2 cellular contexts compared by ENCODE assay signal in the genomic region with DNA sequence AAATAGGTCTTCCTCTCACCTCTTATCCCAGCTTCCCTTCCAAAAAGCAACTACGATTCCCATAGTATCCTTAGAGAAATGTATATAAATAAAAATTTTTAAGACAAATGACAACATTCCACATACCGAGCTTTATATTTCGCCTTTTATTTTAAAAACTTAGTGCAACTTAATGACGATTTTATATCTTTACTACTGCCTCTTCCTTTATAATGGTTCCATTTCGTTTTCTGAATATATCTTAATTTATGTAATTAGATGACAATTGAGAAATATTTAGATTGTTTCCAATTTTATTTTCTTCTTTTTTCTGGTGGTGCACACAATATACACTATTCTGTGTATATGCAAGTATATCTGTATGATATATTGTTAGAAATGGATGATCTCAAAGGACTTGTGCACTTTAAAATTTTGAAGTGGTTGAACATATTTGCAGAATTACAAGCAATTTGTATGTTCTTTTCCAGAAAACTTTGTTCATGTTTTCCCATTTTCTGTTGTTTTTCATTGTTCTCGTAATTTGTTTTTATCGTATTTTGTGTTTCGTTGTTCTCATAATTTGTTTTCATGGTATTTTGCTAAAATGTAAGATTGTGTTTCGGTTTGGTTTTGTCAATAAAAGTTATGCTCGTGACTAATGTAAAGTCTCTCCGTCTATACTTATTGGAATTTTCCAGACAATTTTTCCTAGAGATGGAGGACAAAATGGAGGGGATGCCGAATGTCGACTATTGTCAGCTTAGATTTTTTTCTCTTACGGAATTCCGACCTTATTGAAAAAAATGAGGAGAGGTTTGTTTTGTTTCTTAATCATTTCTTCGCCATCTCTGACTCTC.
A peak's percentile ranks its signal among the peaks of the same experiment; 100 is the strongest.
TF ChIP-seq lines count a peak whose summit lies in the region.

No MANE protein-coding gene starts in this region.

TF ChIP-seq in GM23338, 12 proteins besides CTCF, POLR2A, EP300 and RAD21:
- no peak for TF ChIP-seq POLR2AphosphoS5 (IDR thresholded peaks at IDR 0.05; ENCODE audit: low read depth)
- peak; percentile 78 for TF ChIP-seq EZH2 (IDR thresholded peaks at IDR 0.05; ENCODE audit: low read depth, unreplicated experiment)

TF ChIP-seq in K562, 482 proteins besides CTCF, POLR2A, EP300 and RAD21:
- TF ChIP-seq CBX2 (IDR thresholded peaks at IDR 0.05; ENCODE audit: insufficient read depth, low read length, poor library complexity, severe bottlenecking) (peak; percentile 100), ZFP36 (IDR thresholded peaks at IDR 0.05; ENCODE audit: low read depth, low read length, partially characterized antibody) (peak; percentile 78), NFIC (IDR thresholded peaks at IDR 0.05) (peak; percentile 36; the same call in 1 of the 2 replicates), BMI1 (IDR thresholded peaks at IDR 0.05; ENCODE audit: low read length) (peak; percentile 90), FOXK1 (CRISPR knock-in tag; IDR thresholded peaks at IDR 0.05; ENCODE audit: borderline replicate concordance) (no peak), SMAD1 (IDR thresholded peaks at IDR 0.05; ENCODE audit: low read depth, low read length, partially characterized antibody) (no peak), GATA2 (CRISPR knock-in tag; IDR thresholded peaks at IDR 0.05) (no peak), RFX1 (IDR thresholded peaks at IDR 0.05) (no peak), JUNB (CRISPR knock-in tag; conservative IDR thresholded peaks at IDR 0.05) (no peak), HDGF (IDR thresholded peaks at IDR 0.05) (no peak), TCF3 (CRISPR knock-in tag; IDR thresholded peaks at IDR 0.05) (no peak), NONO (IDR thresholded peaks at IDR 0.05; ENCODE audit: low read depth in 2 of 2, low read length in 1 of 2) (no peak), RBFOX2 (IDR thresholded peaks at IDR 0.05; ENCODE audit: low read depth, low read length) (no peak), NFE2 (IDR thresholded peaks at IDR 0.05; ENCODE audit: low read depth) (no peak), GABPB2 (CRISPR knock-in tag; conservative IDR thresholded peaks at IDR 0.05) (no peak), MEF2A (IDR thresholded peaks at IDR 0.05; ENCODE audit: control insufficient read depth, low read depth, low read length) (no peak), GTF2E2 (tag; IDR thresholded peaks at IDR 0.05) (no peak), NCOA4 (IDR thresholded peaks at IDR 0.05; ENCODE audit: partially characterized antibody) (no peak), RNF2 (IDR thresholded peaks at IDR 0.05) (peak; percentile 77), CBX8 (IDR thresholded peaks at IDR 0.05; ENCODE audit: borderline replicate concordance, extremely low read depth, low read depth, low read length, poor library complexity, severe bottlenecking) (peak; percentile 100)
- TF ChIP-seq, protein P1, sequence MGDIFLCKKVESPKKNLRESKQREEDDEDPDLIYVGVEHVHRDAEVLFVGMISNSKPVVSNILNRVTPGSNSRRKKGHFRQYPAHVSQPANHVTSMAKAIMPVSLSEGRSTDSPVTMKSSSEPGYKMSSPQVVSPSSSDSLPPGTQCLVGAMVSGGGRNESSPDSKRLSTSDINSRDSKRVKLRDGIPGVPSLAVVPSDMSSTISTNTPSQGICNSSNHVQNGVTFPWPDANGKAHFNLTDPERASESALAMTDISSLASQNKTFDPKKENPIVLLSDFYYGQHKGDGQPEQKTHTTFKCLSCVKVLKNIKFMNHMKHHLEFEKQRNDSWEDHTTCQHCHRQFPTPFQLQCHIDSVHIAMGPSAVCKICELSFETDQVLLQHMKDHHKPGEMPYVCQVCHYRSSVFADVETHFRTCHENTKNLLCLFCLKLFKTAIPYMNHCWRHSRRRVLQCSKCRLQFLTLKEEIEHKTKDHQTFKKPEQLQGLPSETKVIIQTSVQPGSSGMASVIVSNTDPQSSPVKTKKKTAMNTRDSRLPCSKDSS (IDR thresholded peaks at IDR 0.05; ENCODE audit: low read depth, partially characterized antibody), result no peak
- TF ChIP-seq, protein P2, sequence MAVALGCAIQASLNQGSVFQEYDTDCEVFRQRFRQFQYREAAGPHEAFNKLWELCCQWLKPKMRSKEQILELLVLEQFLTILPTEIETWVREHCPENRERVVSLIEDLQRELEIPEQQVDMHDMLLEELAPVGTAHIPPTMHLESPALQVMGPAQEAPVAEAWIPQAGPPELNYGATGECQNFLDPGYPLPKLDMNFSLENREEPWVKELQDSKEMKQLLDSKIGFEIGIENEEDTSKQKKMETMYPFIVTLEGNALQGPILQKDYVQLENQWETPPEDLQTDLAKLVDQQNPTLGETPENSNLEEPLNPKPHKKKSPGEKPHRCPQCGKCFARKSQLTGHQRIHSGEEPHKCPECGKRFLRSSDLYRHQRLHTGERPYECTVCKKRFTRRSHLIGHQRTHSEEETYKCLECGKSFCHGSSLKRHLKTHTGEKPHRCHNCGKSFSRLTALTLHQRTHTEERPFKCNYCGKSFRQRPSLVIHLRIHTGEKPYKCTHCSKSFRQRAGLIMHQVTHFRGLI (CRISPR knock-in tag; IDR thresholded peaks at IDR 0.05), result no peak
- TF ChIP-seq, protein P3, sequence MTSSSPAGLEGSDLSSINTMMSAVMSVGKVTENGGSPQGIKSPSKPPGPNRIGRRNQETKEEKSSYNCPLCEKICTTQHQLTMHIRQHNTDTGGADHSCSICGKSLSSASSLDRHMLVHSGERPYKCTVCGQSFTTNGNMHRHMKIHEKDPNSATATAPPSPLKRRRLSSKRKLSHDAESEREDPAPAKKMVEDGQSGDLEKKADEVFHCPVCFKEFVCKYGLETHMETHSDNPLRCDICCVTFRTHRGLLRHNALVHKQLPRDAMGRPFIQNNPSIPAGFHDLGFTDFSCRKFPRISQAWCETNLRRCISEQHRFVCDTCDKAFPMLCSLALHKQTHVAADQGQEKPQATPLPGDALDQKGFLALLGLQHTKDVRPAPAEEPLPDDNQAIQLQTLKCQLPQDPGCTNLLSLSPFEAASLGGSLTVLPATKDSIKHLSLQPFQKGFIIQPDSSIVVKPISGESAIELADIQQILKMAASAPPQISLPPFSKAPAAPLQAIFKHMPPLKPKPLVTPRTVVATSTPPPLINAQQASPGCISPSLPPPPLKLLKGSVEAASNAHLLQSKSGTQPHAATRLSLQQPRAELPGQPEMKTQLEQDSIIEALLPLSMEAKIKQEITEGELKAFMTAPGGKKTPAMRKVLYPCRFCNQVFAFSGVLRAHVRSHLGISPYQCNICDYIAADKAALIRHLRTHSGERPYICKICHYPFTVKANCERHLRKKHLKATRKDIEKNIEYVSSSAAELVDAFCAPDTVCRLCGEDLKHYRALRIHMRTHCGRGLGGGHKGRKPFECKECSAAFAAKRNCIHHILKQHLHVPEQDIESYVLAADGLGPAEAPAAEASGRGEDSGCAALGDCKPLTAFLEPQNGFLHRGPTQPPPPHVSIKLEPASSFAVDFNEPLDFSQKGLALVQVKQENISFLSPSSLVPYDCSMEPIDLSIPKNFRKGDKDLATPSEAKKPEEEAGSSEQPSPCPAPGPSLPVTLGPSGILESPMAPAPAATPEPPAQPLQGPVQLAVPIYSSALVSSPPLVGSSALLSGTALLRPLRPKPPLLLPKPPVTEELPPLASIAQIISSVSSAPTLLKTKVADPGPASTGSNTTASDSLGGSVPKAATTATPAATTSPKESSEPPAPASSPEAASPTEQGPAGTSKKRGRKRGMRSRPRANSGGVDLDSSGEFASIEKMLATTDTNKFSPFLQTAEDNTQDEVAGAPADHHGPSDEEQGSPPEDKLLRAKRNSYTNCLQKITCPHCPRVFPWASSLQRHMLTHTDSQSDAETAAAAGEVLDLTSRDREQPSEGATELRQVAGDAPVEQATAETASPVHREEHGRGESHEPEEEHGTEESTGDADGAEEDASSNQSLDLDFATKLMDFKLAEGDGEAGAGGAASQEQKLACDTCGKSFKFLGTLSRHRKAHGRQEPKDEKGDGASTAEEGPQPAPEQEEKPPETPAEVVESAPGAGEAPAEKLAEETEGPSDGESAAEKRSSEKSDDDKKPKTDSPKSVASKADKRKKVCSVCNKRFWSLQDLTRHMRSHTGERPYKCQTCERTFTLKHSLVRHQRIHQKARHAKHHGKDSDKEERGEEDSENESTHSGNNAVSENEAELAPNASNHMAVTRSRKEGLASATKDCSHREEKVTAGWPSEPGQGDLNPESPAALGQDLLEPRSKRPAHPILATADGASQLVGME (CRISPR knock-in tag; IDR thresholded peaks at IDR 0.05), result no peak
- TF ChIP-seq, protein P4, sequence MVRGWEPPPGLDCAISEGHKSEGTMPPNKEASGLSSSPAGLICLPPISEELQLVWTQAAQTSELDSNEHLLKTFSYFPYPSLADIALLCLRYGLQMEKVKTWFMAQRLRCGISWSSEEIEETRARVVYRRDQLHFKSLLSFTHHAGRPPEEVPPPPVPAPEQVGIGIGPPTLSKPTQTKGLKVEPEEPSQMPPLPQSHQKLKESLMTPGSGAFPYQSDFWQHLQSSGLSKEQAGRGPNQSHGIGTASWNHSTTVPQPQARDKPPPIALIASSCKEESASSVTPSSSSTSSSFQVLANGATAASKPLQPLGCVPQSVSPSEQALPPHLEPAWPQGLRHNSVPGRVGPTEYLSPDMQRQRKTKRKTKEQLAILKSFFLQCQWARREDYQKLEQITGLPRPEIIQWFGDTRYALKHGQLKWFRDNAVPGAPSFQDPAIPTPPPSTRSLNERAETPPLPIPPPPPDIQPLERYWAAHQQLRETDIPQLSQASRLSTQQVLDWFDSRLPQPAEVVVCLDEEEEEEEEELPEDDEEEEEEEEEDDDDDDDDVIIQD (CRISPR knock-in tag; IDR thresholded peaks at IDR 0.05), result no peak
- TF ChIP-seq, protein P5, sequence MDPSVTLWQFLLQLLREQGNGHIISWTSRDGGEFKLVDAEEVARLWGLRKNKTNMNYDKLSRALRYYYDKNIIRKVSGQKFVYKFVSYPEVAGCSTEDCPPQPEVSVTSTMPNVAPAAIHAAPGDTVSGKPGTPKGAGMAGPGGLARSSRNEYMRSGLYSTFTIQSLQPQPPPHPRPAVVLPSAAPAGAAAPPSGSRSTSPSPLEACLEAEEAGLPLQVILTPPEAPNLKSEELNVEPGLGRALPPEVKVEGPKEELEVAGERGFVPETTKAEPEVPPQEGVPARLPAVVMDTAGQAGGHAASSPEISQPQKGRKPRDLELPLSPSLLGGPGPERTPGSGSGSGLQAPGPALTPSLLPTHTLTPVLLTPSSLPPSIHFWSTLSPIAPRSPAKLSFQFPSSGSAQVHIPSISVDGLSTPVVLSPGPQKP (CRISPR knock-in tag; IDR thresholded peaks at IDR 0.05), result no peak
- TF ChIP-seq, protein P6, sequence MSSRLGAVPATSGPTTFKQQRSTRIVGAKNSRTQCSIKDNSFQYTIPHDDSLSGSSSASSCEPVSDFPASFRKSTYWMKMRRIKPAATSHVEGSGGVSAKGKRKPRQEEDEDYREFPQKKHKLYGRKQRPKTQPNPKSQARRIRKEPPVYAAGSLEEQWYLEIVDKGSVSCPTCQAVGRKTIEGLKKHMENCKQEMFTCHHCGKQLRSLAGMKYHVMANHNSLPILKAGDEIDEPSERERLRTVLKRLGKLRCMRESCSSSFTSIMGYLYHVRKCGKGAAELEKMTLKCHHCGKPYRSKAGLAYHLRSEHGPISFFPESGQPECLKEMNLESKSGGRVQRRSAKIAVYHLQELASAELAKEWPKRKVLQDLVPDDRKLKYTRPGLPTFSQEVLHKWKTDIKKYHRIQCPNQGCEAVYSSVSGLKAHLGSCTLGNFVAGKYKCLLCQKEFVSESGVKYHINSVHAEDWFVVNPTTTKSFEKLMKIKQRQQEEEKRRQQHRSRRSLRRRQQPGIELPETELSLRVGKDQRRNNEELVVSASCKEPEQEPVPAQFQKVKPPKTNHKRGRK (tag; IDR thresholded peaks at IDR 0.05), result no peak
